22 cellular contexts compared by ENCODE assay signal in genomic region chr18:14781671-14782070, GRCh38. TPM values are rescaled to one million over a fixed set of nuclear protein-coding genes. Genes with fewer than 3 reads are reported as not detected.
DNase-seq lines count a peak whose midpoint lies in the region; FAIRE-seq lines count a peak whose summit lies in the region.
"Had no signal": no experiment of that assay in that cellular context is flagged by ENCODE, and none has a peak within 500 bp of the region (broad histone marks: within the 10 kb centered on the region; RNA-seq: fewer than 3 reads in every experiment).

No MANE protein-coding gene starts in this region.

- H3K36me3 Mint-ChIP-seq in CD8-positive, alpha-beta memory T cell = no peaks in the 10 kb centered on the region

- FAIRE-seq in small intestine (lab: Jason Lieb, UNC) = peak; percentile 97
- FAIRE-seq: H54 had no signal

- H3K4me1 ChIP-seq in small intestine (ENCODE audit: control insufficient read depth in 2 of 2, insufficient read depth in 1 of 2, low read depth in 1 of 2, low read length in 1 of 2) = no peaks in the 10 kb centered on the region
- no peaks in the 10 kb centered on the region for H3K4me1 ChIP-seq in CD8-positive, alpha-beta memory T cell (ENCODE audit: insufficient read depth, low read length)
- H3K4me1 ChIP-seq: SJSA1 had no signal

- CTCF ChIA-PET in CD8-positive, alpha-beta memory T cell (lab: Charles Lee) = no interaction called here

- DNase-seq in HT-29 (ENCODE audit: low spot score) (peak; percentile 89), NCI-H526 treated with DMSO at 0.1 percent for 48 hours (lab: John Stamatoyannopoulos, UW) (peak; percentile 52), SW480 (ENCODE audit: low spot score) (peak; percentile 22), small intestine (peak; percentile 80), NCI-H1694 (lab: John Stamatoyannopoulos, UW) (no peak), OCI-M2 (lab: John Stamatoyannopoulos, UW; ENCODE audit: unreplicated experiment) (no peak)
- DNase-seq in CD8-positive, alpha-beta memory T cell = no peak
- DNase-seq: EL; GF-D8; KBM-7; NCI-H1092 treated with DMSO at 0.1 percent for 48 hours; NCI-H187; NCI-H446; NCI-H774; NK-92 treated with Interleukin-12 subunit alpha and Interleukin-12 subunit beta, amount 100 ng/mL, for 24 hours had no signal

- H3K36me3 ChIP-seq in small intestine (ENCODE audit: control insufficient read depth in 2 of 2, insufficient read depth in 2 of 2, low read length in 2 of 2) = no peaks in the 10 kb centered on the region
- H3K36me3 ChIP-seq in CD8-positive, alpha-beta memory T cell (ENCODE audit: insufficient read depth, low read length) = no peaks in the 10 kb centered on the region
- H3K36me3 ChIP-seq: SJSA1 had no signal

- no peaks in the 10 kb centered on the region for H3K9me3 ChIP-seq in small intestine (ENCODE audit: control insufficient read depth, low read depth)
- H3K9me3 ChIP-seq in CD8-positive, alpha-beta memory T cell (ENCODE audit: low read length) = no peaks in the 10 kb centered on the region
- H3K9me3 ChIP-seq: SJSA1 had no signal

- no peaks in the 10 kb centered on the region for H3K27me3 ChIP-seq in small intestine (ENCODE audit: control insufficient read depth in 2 of 2, insufficient read depth in 2 of 2, low read length in 2 of 2)
- H3K27me3 ChIP-seq in CD8-positive, alpha-beta memory T cell (ENCODE audit: insufficient read depth, low read length, poor library complexity, severe bottlenecking) = no peaks in the 10 kb centered on the region
- H3K27me3 ChIP-seq: SJSA1 had no signal

- H3K4me1 Mint-ChIP-seq in CD8-positive, alpha-beta memory T cell = no peaks in the 10 kb centered on the region

- no peak overlapping the region for H3K4me3 ChIP-seq in small intestine (ENCODE audit: low read depth in 1 of 2, low read length in 2 of 2)
- H3K4me3 ChIP-seq in CD8-positive, alpha-beta memory T cell (ENCODE audit: low read length) = no peak overlapping the region
- H3K4me3 ChIP-seq: SJSA1 had no signal

- H3K9me3 Mint-ChIP-seq in CD8-positive, alpha-beta memory T cell = peaks cover 0 to 6% (median 0%) of the 10 kb centered on the region in 5 donors
- H3K9me3 Mint-ChIP-seq: T-helper 1 cell treated with Interleukin-12 subunit alpha and Interleukin-12 subunit beta and Interleukin-4 antibody, amounts not matched to agents 30 μg/mL and 1 μg/mL, for 36 hours had no signal

- H3K27me3 Mint-ChIP-seq in CD8-positive, alpha-beta memory T cell = peaks cover 0 to 2% of the 10 kb centered on the region in 2 donors

- POLR2A ChIA-PET in CD8-positive, alpha-beta memory T cell (lab: Charles Lee) = no interaction called here

- 19 to 72% (median 40%) methylated on average over 3 of the region's 3 CpGs for WGBS in small intestine, 3 donors

- no peak overlapping the region for H3K27ac ChIP-seq in small intestine (ENCODE audit: low read depth in 1 of 2, low read length in 1 of 2)
- H3K27ac ChIP-seq in CD8-positive, alpha-beta memory T cell (ENCODE audit: low read depth, low read length) = no peak overlapping the region
- H3K27ac ChIP-seq: C4-2B, HL-60, SJSA1 had no signal

- no peak overlapping the region for H3K27ac Mint-ChIP-seq in CD8-positive, alpha-beta memory T cell
- H3K27ac Mint-ChIP-seq: T-helper 1 cell treated with Interleukin-12 subunit alpha and Interleukin-12 subunit beta and Interleukin-4 antibody, amounts not matched to agents 30 μg/mL and 1 μg/mL, for 36 hours had no signal

- no peak overlapping the region for H3K4me3 Mint-ChIP-seq in CD8-positive, alpha-beta memory T cell
- H3K4me3 Mint-ChIP-seq: T-helper 1 cell treated with Interleukin-12 subunit alpha and Interleukin-12 subunit beta and Interleukin-4 antibody, amounts not matched to agents 30 μg/mL and 1 μg/mL, for 36 hours had no signal

RNA-seq across cellular contexts. Expression of gene ANKRD30B, which starts 33.7 kb away (rescaled TPM):
- total RNA-seq in HT-29 (2014; rRNA removed; shearing (Covaris generic)) = 0.03 and 0.33 TPM in 2 replicates
- under 1 TPM in 2 of 3 donors, not detected in 1; 0.01 to 0.22 TPM for polyA plus RNA-seq in small intestine
- total RNA-seq in CD8-positive, alpha-beta memory T cell = not detected
- not detected for polyA plus RNA-seq in CD8-positive, alpha-beta memory T cell
- total RNA-seq: HT1080, Right ventricle myocardium inferior, SJSA1 had no signal

Comparison
In these comparisons a context has a peak if more than half of its experiments do, and no peak if none do; other contexts are left out.
1. DNase-seq: peak in HT-29 (single experiment), NCI-H526 treated with DMSO at 0.1 percent for 48 hours (single experiment), SW480 (single experiment) and small intestine (single experiment); none in NCI-H1694 (single experiment), CD8-positive, alpha-beta memory T cell (0 of 5) and OCI-M2 (single experiment).